13 cellular contexts compared by ENCODE assay signal in the genomic region with DNA sequence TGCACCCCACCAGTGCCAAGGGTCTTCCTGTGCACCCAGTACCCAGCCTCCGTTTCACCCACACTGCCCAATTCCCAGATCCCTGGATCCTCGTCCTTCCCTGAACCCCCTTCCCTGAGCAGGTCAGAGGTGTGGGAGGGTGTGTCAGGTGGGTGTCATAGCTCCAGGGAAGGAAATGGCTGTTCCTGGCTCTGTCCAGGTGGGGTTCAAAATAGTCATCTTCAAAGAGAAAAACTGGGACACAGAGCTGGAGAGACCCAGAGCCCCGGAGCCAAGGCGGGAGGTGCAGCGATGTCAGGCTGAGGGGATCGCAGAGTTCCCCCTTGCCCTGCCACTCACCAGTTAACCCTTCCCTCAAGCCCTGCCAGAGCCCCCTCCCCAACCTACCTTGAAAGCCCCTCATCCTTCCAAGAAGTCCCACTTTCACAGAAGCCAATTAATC.
DNase-seq lines count a peak whose midpoint lies in the region; ATAC-seq and TF ChIP-seq lines count a peak whose summit lies in the region.
"Had no signal": no experiment of that assay in that cellular context is flagged by ENCODE, and none has a peak within 500 bp of the region (broad histone marks: within the 10 kb centered on the region; RNA-seq: fewer than 3 reads in every experiment).

No MANE protein-coding gene starts in this region.

- no peaks in the 10 kb centered on the region for H3K36me3 Mint-ChIP-seq in activated naive CD8-positive, alpha-beta T cell
- H3K36me3 Mint-ChIP-seq in activated naive CD8-positive, alpha-beta T cell treated with anti-CD3 and anti-CD28 coated beads, Interleukin-2, amount 50 U/mL, for 24 hours (ENCODE audit: low read depth): no peaks in the 10 kb centered on the region
- H3K36me3 Mint-ChIP-seq in stimulated activated naive B cell treated with anti-CD40 and anti-IgM and Interleukin-4, amounts not matched to agents 10 μg/mL and 1 μg/mL and 100 μg/mL, for 72 hours: peaks cover 0 to under 1% of the 10 kb centered on the region in 2 donors

- no peaks in the 10 kb centered on the region for H3K79me2 ChIP-seq in MM.1S (ENCODE audit: low read length)

- H4K20me1 ChIP-seq in MM.1S (ENCODE audit: insufficient read depth, low read length): no peaks in the 10 kb centered on the region

- no peaks in the 10 kb centered on the region for H3K9me2 ChIP-seq in MM.1S (replicated peaks; ENCODE audit: insufficient read depth, low read length)

- no peaks in the 10 kb centered on the region for H3K9me3 ChIP-seq in iPS-20b (ENCODE audit: insufficient read depth, low read depth, low read length)
- no peaks in the 10 kb centered on the region for H3K9me3 ChIP-seq in MM.1S (replicated peaks; ENCODE audit: insufficient read depth, low read length)

- no peak for ATAC-seq in activated naive CD8-positive, alpha-beta T cell treated with anti-CD3 and anti-CD28 coated beads, Interleukin-2, amount 50 U/mL, for 24 hours
- no peak for ATAC-seq in stimulated activated naive B cell treated with anti-CD40 and anti-IgM and Interleukin-4, amounts not matched to agents 10 μg/mL and 1 μg/mL and 100 μg/mL, for 72 hours (replicated peaks)
- ATAC-seq: sciatic nerve had no signal

- H3K4me3 ChIP-seq in astrocyte of the spinal cord (ENCODE audit: low read depth, low read length) (peak overlapping the region; percentile 6), iPS-20b (ENCODE audit: low read length) (peak overlapping the region; percentile 78), MM.1S (ENCODE audit: low read length) (no peak overlapping the region)

- H2AFZ ChIP-seq in MM.1S (ENCODE audit: low read length): no peak overlapping the region

- no peaks in the 10 kb centered on the region for H3K9me3 Mint-ChIP-seq in activated naive CD8-positive, alpha-beta T cell (ENCODE audit: low read depth)
- no peaks in the 10 kb centered on the region for H3K9me3 Mint-ChIP-seq in activated naive CD8-positive, alpha-beta T cell treated with anti-CD3 and anti-CD28 coated beads, Interleukin-2, amount 50 U/mL, for 24 hours
- no peaks in the 10 kb centered on the region for H3K9me3 Mint-ChIP-seq in stimulated activated naive B cell treated with anti-CD40 and anti-IgM and Interleukin-4, amounts not matched to agents 10 μg/mL and 1 μg/mL and 100 μg/mL, for 72 hours
- H3K9me3 Mint-ChIP-seq: memory B cell had no signal

- no peak for DNase-seq in activated naive CD8-positive, alpha-beta T cell treated with anti-CD3 and anti-CD28 coated beads, Interleukin-2, amount 50 U/mL, for 24 hours
- DNase-seq in astrocyte of the spinal cord (ENCODE audit: low read depth, low spot score) (no peak), MM.1S (no peak), RWPE1 (ENCODE audit: low spot score) (no peak)
- DNase-seq in stimulated activated naive B cell treated with anti-CD40 and anti-IgM and Interleukin-4, amounts not matched to agents 10 μg/mL and 1 μg/mL and 100 μg/mL, for 72 hours: no peak
- DNase-seq in activated naive CD4-positive, alpha-beta T cell (lab: John Stamatoyannopoulos, UW): no peak
- DNase-seq: activated CD4-positive, alpha-beta T cell treated with anti-CD3 and anti-CD28 coated beads for 48 hours; activated effector memory CD4-positive, alpha-beta T cell treated with anti-CD3 and anti-CD28 coated beads, Interleukin-2, amount 50 U/mL, for 16 hours; NCI-H1436 treated with DMSO at 0.1 percent for 48 hours had no signal

- in situ Hi-C loops in astrocyte of the spinal cord (cut with HindIII; ENCODE audit: low sequenced_read_pairs): no loop called here

- H3K36me3 ChIP-seq in iPS-20b (ENCODE audit: insufficient read depth, low read depth, low read length) (no peaks in the 10 kb centered on the region), MM.1S (replicated peaks; ENCODE audit: insufficient read depth, low read length) (no peaks in the 10 kb centered on the region)

- TF ChIP-seq CTCF in astrocyte of the spinal cord (IDR thresholded peaks at IDR 0.05; ENCODE audit: low read depth, low read length) (no peak), MM.1S (IDR thresholded peaks at IDR 0.05; ENCODE audit: low read length) (no peak), RWPE1 (conservative IDR thresholded peaks at IDR 0.05; ENCODE audit: low read depth) (no peak)

- H3K27me3 ChIP-seq in iPS-20b (ENCODE audit: insufficient read depth, low read length) (peaks cover 42% of the 10 kb centered on the region), MM.1S (replicated peaks; ENCODE audit: insufficient read depth, low read length) (no peaks in the 10 kb centered on the region)

- peaks cover 9% of the 10 kb centered on the region for H3K4me1 Mint-ChIP-seq in activated naive CD8-positive, alpha-beta T cell (ENCODE audit: low read depth)
- peaks cover 12% of the 10 kb centered on the region for H3K4me1 Mint-ChIP-seq in activated naive CD8-positive, alpha-beta T cell treated with anti-CD3 and anti-CD28 coated beads, Interleukin-2, amount 50 U/mL, for 24 hours
- H3K4me1 Mint-ChIP-seq in stimulated activated naive B cell treated with anti-CD40 and anti-IgM and Interleukin-4, amounts not matched to agents 10 μg/mL and 1 μg/mL and 100 μg/mL, for 72 hours: peaks cover 11 to 22% of the 10 kb centered on the region in 2 donors
- H3K4me1 Mint-ChIP-seq: memory B cell had no signal

- CTCF ChIA-PET in RWPE1 (lab: Yijun Ruan, JAX): interaction anchor here (0.6 kb wide), 1 partner anchor 181 kb away, joined by 5 read pairs; no protein-coding TSS in a partner anchor

- peak overlapping the region; percentile 44 for H3K4me3 Mint-ChIP-seq in activated naive CD8-positive, alpha-beta T cell
- no peak overlapping the region for H3K4me3 Mint-ChIP-seq in activated naive CD8-positive, alpha-beta T cell treated with anti-CD3 and anti-CD28 coated beads, Interleukin-2, amount 50 U/mL, for 24 hours
- peak overlapping the region; percentile 48 to 62 for H3K4me3 Mint-ChIP-seq in stimulated activated naive B cell treated with anti-CD40 and anti-IgM and Interleukin-4, amounts not matched to agents 10 μg/mL and 1 μg/mL and 100 μg/mL, for 72 hours
- H3K4me3 Mint-ChIP-seq: memory B cell had no signal

- H3K4me1 ChIP-seq in iPS-20b (ENCODE audit: insufficient read depth, low read length) (peaks cover 8% of the 10 kb centered on the region; the same call in 1 of the 2 replicates), MM.1S (ENCODE audit: low read length) (no peaks in the 10 kb centered on the region)

- POLR2A ChIA-PET in RWPE1 (lab: Yijun Ruan, JAX; ENCODE audit: low non-redundant PET): no interaction called here

- no peaks in the 10 kb centered on the region for H3F3A ChIP-seq in MM.1S (ENCODE audit: insufficient read depth, low read length)

- peak overlapping the region; percentile 26; the same call in 1 of the 2 replicates for H3K9ac ChIP-seq in iPS-20b (ENCODE audit: low read depth, low read length)
- H3K9ac ChIP-seq in MM.1S (ENCODE audit: low read length): no peak overlapping the region

- H3K27ac ChIP-seq in iPS-20b (ENCODE audit: low read length): no peak overlapping the region
- H3K27ac ChIP-seq in MM.1S (ENCODE audit: low read length): no peak overlapping the region
- H3K27ac ChIP-seq in RWPE1: no peak overlapping the region

- H3K4me2 ChIP-seq in MM.1S (ENCODE audit: low read depth, low read length): no peak overlapping the region

- no peak overlapping the region for H3K27ac Mint-ChIP-seq in activated naive CD8-positive, alpha-beta T cell
- H3K27ac Mint-ChIP-seq in activated naive CD8-positive, alpha-beta T cell treated with anti-CD3 and anti-CD28 coated beads, Interleukin-2, amount 50 U/mL, for 24 hours: no peak overlapping the region
- no peak overlapping the region for H3K27ac Mint-ChIP-seq in stimulated activated naive B cell treated with anti-CD40 and anti-IgM and Interleukin-4, amounts not matched to agents 10 μg/mL and 1 μg/mL and 100 μg/mL, for 72 hours
- H3K27ac Mint-ChIP-seq: memory B cell had no signal

- peaks cover 22% of the 10 kb centered on the region for H3K27me3 Mint-ChIP-seq in activated naive CD8-positive, alpha-beta T cell
- H3K27me3 Mint-ChIP-seq in activated naive CD8-positive, alpha-beta T cell treated with anti-CD3 and anti-CD28 coated beads, Interleukin-2, amount 50 U/mL, for 24 hours: peaks cover 30% of the 10 kb centered on the region
- H3K27me3 Mint-ChIP-seq in stimulated activated naive B cell treated with anti-CD40 and anti-IgM and Interleukin-4, amounts not matched to agents 10 μg/mL and 1 μg/mL and 100 μg/mL, for 72 hours: peaks cover 36 to 50% of the 10 kb centered on the region in 2 donors
